In genomic region chr2:16177671-16178180, GRCh38 we compare ENCODE assay signal across 26 cellular contexts.
"Had no signal": no experiment of that assay in that cellular context is flagged by ENCODE, and none has a peak within 500 bp of the region (broad histone marks: within the 10 kb centered on the region; RNA-seq: fewer than 3 reads in every experiment).

No MANE protein-coding gene starts in this region.

- H3K4me1 ChIP-seq: suprapubic skin, testis, thyroid gland, tibial artery, tibial nerve, upper lobe of left lung, upper lobe of right lung, uterus, vagina had no signal

- H3K9me3 ChIP-seq: stomach, suprapubic skin, testis, thoracic aorta, thyroid gland, tibial artery, tibial nerve, transverse colon, upper lobe of left lung, upper lobe of right lung, uterus, vagina had no signal

- DNase-seq: stimulated activated CD4-positive, alpha-beta T cell treated with anti-CD3 and anti-CD28 coated beads, Interleukin-2, amount 100 ng/mL, for 48 hours; stimulated activated CD4-positive, alpha-beta T cell treated with anti-CD3 and anti-CD28 coated beads, Interleukin-4, amount 100 ng/mL, for 1 hour; stimulated activated CD4-positive, alpha-beta T cell treated with anti-CD3 and anti-CD28 coated beads, Interleukin-4, amount 100 ng/mL, for 24 hours; stimulated activated CD4-positive, alpha-beta T cell treated with anti-CD3 and anti-CD28 coated beads, Interleukin-4, amount 100 ng/mL, for 4 hours; stimulated activated CD8-positive, alpha-beta memory T cell treated with anti-CD3 and anti-CD28 coated beads, Interleukin-4, amount 100 ng/mL, for 48 hours; stimulated activated naive B cell treated with anti-CD40 and anti-IgM and Interleukin-4, amounts not matched to agents 10 μg/mL and 1 μg/mL and 100 μg/mL, for 72 hours; stimulated activated naive CD4-positive, alpha-beta T cell; stimulated activated naive CD4-positive, alpha-beta T cell treated with Interleukin-2 at 50 U/mL for 16 hours; stimulated activated naive CD8-positive, alpha-beta T cell treated with anti-CD3 and anti-CD28 coated beads, Interleukin-15, amount 100 ng/mL, for 72 hours; stimulated activated naive CD8-positive, alpha-beta T cell treated with anti-CD3 and anti-CD28 coated beads, Interleukin-15, Interleukin-2, amounts not matched to agents 100 U/mL and 50 U/mL, for 24 hours; stomach; substantia nigra; testis; thyroid gland; tibial artery; transverse colon; trophoblast cell; upper lobe of left lung; upper lobe of right lung; uterus had no signal

- H3K27ac ChIP-seq: stomach, suprapubic skin, testis, thoracic aorta, thyroid gland, tibial artery, tibial nerve, transverse colon, upper lobe of left lung, upper lobe of right lung, uterus, vagina had no signal

- ATAC-seq: stimulated activated effector memory CD8-positive, alpha-beta T cell treated with anti-CD3 and anti-CD28 coated beads, Interleukin-12 subunit alpha, Interleukin-12 subunit beta, amount 100 ng/mL, for 72 hours; stimulated activated memory B cell treated with anti-CD40 and anti-IgM and Interleukin-4, amounts not matched to agents 10 μg/mL and 1 μg/mL and 100 μg/mL, for 72 hours; stimulated activated naive B cell treated with anti-CD40 and anti-IgM and Interleukin-4, amounts not matched to agents 10 μg/mL and 1 μg/mL and 100 μg/mL, for 72 hours; stimulated activated naive CD8-positive, alpha-beta T cell treated with anti-CD3 and anti-CD28 coated beads, Interleukin-15, amount 100 ng/mL, for 72 hours; stimulated activated naive CD8-positive, alpha-beta T cell treated with anti-CD3 and anti-CD28 coated beads, Interleukin-15, Interleukin-2, amounts not matched to agents 100 U/mL and 50 U/mL, for 24 hours; upper lobe of right lung had no signal

- H3K27me3 ChIP-seq: stomach, suprapubic skin, testis, thyroid gland, tibial nerve, transverse colon, upper lobe of left lung, upper lobe of right lung, uterus, vagina had no signal

- H3K4me3 ChIP-seq: stomach, suprapubic skin, testis, thoracic aorta, thyroid gland, tibial artery, tibial nerve, transverse colon, upper lobe of left lung, upper lobe of right lung, uterus, vagina had no signal

- H3K36me3 ChIP-seq: stomach, suprapubic skin, thoracic aorta, thyroid gland, tibial artery, tibial nerve, transverse colon, upper lobe of left lung, upper lobe of right lung, uterus, vagina had no signal
